Comparison of ENCODE assay signal across 16 cellular contexts in the genomic region with DNA sequence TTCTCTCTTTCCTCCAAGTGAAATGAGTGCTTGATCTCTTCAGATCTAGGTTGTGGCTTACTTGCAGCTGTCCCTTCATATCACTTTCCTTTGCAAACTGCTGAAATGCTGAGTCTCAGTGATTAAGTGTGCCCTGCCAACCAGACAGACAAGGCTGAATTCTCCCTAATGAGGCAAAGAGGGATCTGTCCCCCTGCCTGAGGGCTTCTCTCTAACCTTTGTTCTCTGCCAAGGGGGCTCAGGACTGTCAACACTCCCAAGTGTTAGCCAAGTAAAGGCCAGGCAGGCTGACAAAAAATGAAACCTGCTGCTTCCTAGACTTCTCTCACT. TPM values are rescaled to one million over a fixed set of nuclear protein-coding genes. Genes with fewer than 3 reads are reported as not detected.
A peak's percentile ranks its signal among the peaks of the same experiment; 100 is the strongest.
DNase-seq lines count a peak whose midpoint lies in the region; ATAC-seq and TF ChIP-seq lines count a peak whose summit lies in the region.
"Had no signal": no experiment of that assay in that cellular context is flagged by ENCODE, and none has a peak within 500 bp of the region (broad histone marks: within the 10 kb centered on the region; RNA-seq: fewer than 3 reads in every experiment).

A gene (minus strand): TSS at position 24 of the 330 bp plus-strand sequence. CDS start 5,277 bp downstream, outside the sequence.

- H3K9me2 ChIP-seq in GM23338 (ENCODE audit: insufficient read depth): no peaks in the 10 kb centered on the region

- peak within 1 kb of the TSS; percentile 39; the same call in 1 of the 2 replicates for H3K27ac Mint-ChIP-seq in GM23338
- H3K27ac Mint-ChIP-seq in activated T-helper 2 cell treated with anti-CD3 and anti-CD28 coated beads, Interferon-gamma antibody, Interleukin-2, Interleukin-4, amounts not matched to agents 10 μg/mL and 5 μg/mL and 100 μg/mL, durations not matched to agents 14 hours and 24 hours and 36 hours: peak within 1 kb of the TSS; percentile 48
- peak within 1 kb of the TSS in 8 of 9 donors; percentile 22 to 90 (median 64) for H3K27ac Mint-ChIP-seq in naive thymus-derived CD4-positive, alpha-beta T cell
- H3K27ac Mint-ChIP-seq in stimulated activated naive CD8-positive, alpha-beta T cell treated with anti-CD3 and anti-CD28 coated beads, Interleukin-15, amount 100 ng/mL, for 72 hours: no peak within 1 kb of the TSS
- H3K27ac Mint-ChIP-seq: activated naive CD4-positive, alpha-beta T cell treated with anti-CD3 and anti-CD28 coated beads, Interleukin-2, amount 50 U/mL, for 72 hours had no signal

- H3K4me1 ChIP-seq in GM23338 (ENCODE audit: insufficient read depth): no peaks in the 10 kb centered on the region
- H3K4me1 ChIP-seq in naive thymus-derived CD4-positive, alpha-beta T cell (ENCODE audit: control insufficient read depth in 2 of 2, insufficient read depth in 2 of 2, low read length in 2 of 2): peaks cover 0 to 11% of the 10 kb centered on the region in 2 donors

- CTCF ChIA-PET in naive thymus-derived CD4-positive, alpha-beta T cell (lab: Charles Lee): no interaction called here

- intact Hi-C loops in activated T-helper 2 cell treated with anti-CD3 and anti-CD28 coated beads, Interferon-gamma antibody, Interleukin-2, Interleukin-4, amounts not matched to agents 10 μg/mL and 5 μg/mL and 100 μg/mL, durations not matched to agents 14 hours and 24 hours and 36 hours (cut with micrococcal nuclease): no loop called here
- intact Hi-C loops in naive thymus-derived CD4-positive, alpha-beta T cell (cut with micrococcal nuclease): no loop called here

- H3K27me3 Mint-ChIP-seq in GM23338 (ENCODE audit: insufficient read depth, low read depth, poor library complexity): no peaks in the 10 kb centered on the region
- H3K27me3 Mint-ChIP-seq in activated T-helper 2 cell treated with anti-CD3 and anti-CD28 coated beads, Interferon-gamma antibody, Interleukin-2, Interleukin-4, amounts not matched to agents 10 μg/mL and 5 μg/mL and 100 μg/mL, durations not matched to agents 14 hours and 24 hours and 36 hours (ENCODE audit: low read depth): no peaks in the 10 kb centered on the region
- no peaks in the 10 kb centered on the region for H3K27me3 Mint-ChIP-seq in naive thymus-derived CD4-positive, alpha-beta T cell
- H3K27me3 Mint-ChIP-seq in stimulated activated naive CD8-positive, alpha-beta T cell treated with anti-CD3 and anti-CD28 coated beads, Interleukin-15, amount 100 ng/mL, for 72 hours: no peaks in the 10 kb centered on the region

- no peaks in the 10 kb centered on the region for H3K27me3 ChIP-seq in GM23338 (ENCODE audit: insufficient read depth)
- H3K27me3 ChIP-seq in naive thymus-derived CD4-positive, alpha-beta T cell (ENCODE audit: control insufficient read depth in 2 of 2, insufficient read depth in 2 of 2, low read length in 2 of 2): no peaks in the 10 kb centered on the region

- no peaks in the 10 kb centered on the region for H3F3A ChIP-seq in GM23338 (replicated peaks; ENCODE audit: low read depth)

- H3K4me3 Mint-ChIP-seq in GM23338: no peak within 1 kb of the TSS
- no peak within 1 kb of the TSS for H3K4me3 Mint-ChIP-seq in activated T-helper 2 cell treated with anti-CD3 and anti-CD28 coated beads, Interferon-gamma antibody, Interleukin-2, Interleukin-4, amounts not matched to agents 10 μg/mL and 5 μg/mL and 100 μg/mL, durations not matched to agents 14 hours and 24 hours and 36 hours (ENCODE audit: low read depth)
- peak within 1 kb of the TSS in 2 of 10 donors; percentile 13 to 43 for H3K4me3 Mint-ChIP-seq in naive thymus-derived CD4-positive, alpha-beta T cell
- H3K4me3 Mint-ChIP-seq in stimulated activated naive CD8-positive, alpha-beta T cell treated with anti-CD3 and anti-CD28 coated beads, Interleukin-15, amount 100 ng/mL, for 72 hours: no peak within 1 kb of the TSS

- no peaks in the 10 kb centered on the region for H3K79me2 ChIP-seq in GM23338 (replicated peaks; ENCODE audit: insufficient read depth)

- peak in 2 of 3 experiments; percentile 23 to 79 for DNase-seq in NCI-H1417 (lab: John Stamatoyannopoulos, UW)
- no peak for DNase-seq in NCI-H1417 treated with DMSO at 0.1 percent for 48 hours (lab: John Stamatoyannopoulos, UW)
- no peak for DNase-seq in GM23338 (ENCODE audit: low spot score)
- DNase-seq in activated T-helper 2 cell treated with anti-CD3 and anti-CD28 coated beads, Interferon-gamma antibody, Interleukin-2, Interleukin-4, amounts not matched to agents 10 μg/mL and 5 μg/mL and 100 μg/mL, durations not matched to agents 14 hours and 24 hours and 36 hours (ENCODE audit: low spot score): no peak
- peak in 4 of 9 donors; percentile 8 to 13 (median 12) for DNase-seq in naive thymus-derived CD4-positive, alpha-beta T cell
- no peak for DNase-seq in epidermal melanocyte (ENCODE audit: insufficient read length, low spot score)
- DNase-seq in stimulated activated naive CD8-positive, alpha-beta T cell treated with anti-CD3 and anti-CD28 coated beads, Interleukin-15, amount 100 ng/mL, for 72 hours: no peak
- DNase-seq: central memory CD4-positive, alpha-beta T cell; GM23248; NCI-H187; NCI-H774; SIG-M5; stimulated activated naive CD8-positive, alpha-beta T cell treated with anti-CD3 and anti-CD28 coated beads, Interleukin-15, Interleukin-2, amounts not matched to agents 100 U/mL and 50 U/mL, for 24 hours had no signal

- H3K4me1 Mint-ChIP-seq in GM23338: no peaks in the 10 kb centered on the region
- H3K4me1 Mint-ChIP-seq in activated T-helper 2 cell treated with anti-CD3 and anti-CD28 coated beads, Interferon-gamma antibody, Interleukin-2, Interleukin-4, amounts not matched to agents 10 μg/mL and 5 μg/mL and 100 μg/mL, durations not matched to agents 14 hours and 24 hours and 36 hours (ENCODE audit: low read depth): peaks cover 18% of the 10 kb centered on the region
- peaks cover 8 to 31% (median 29%) of the 10 kb centered on the region in 7 donors for H3K4me1 Mint-ChIP-seq in naive thymus-derived CD4-positive, alpha-beta T cell
- peaks cover 13% of the 10 kb centered on the region for H3K4me1 Mint-ChIP-seq in stimulated activated naive CD8-positive, alpha-beta T cell treated with anti-CD3 and anti-CD28 coated beads, Interleukin-15, amount 100 ng/mL, for 72 hours

- no peaks in the 10 kb centered on the region for H3K36me3 ChIP-seq in GM23338 (ENCODE audit: insufficient read depth)
- H3K36me3 ChIP-seq in naive thymus-derived CD4-positive, alpha-beta T cell (ENCODE audit: control insufficient read depth in 2 of 3, insufficient read depth in 3 of 3, low read length in 3 of 3): peaks cover 0 to 8% (median 0%) of the 10 kb centered on the region in 3 experiments

- POLR2A ChIA-PET in naive thymus-derived CD4-positive, alpha-beta T cell (lab: Charles Lee): no interaction called here

- H3K27ac ChIP-seq in GM23338 (ENCODE audit: low read depth): no peak within 1 kb of the TSS
- H3K27ac ChIP-seq in naive thymus-derived CD4-positive, alpha-beta T cell (ENCODE audit: low read depth, low read length): no peak within 1 kb of the TSS
- H3K27ac ChIP-seq: GM23248, skin epidermis had no signal

- H3K9me3 ChIP-seq in naive thymus-derived CD4-positive, alpha-beta T cell (ENCODE audit: control insufficient read depth in 2 of 3, low read length in 3 of 3): no peaks in the 10 kb centered on the region

- H3K4me3 ChIP-seq in GM23338: no peak within 1 kb of the TSS
- H3K4me3 ChIP-seq in naive thymus-derived CD4-positive, alpha-beta T cell (ENCODE audit: low read length): no peak within 1 kb of the TSS
- H3K4me3 ChIP-seq: GM23248, skin epidermis had no signal

- H3K9me3 Mint-ChIP-seq in GM23338: no peaks in the 10 kb centered on the region
- H3K9me3 Mint-ChIP-seq in activated T-helper 2 cell treated with anti-CD3 and anti-CD28 coated beads, Interferon-gamma antibody, Interleukin-2, Interleukin-4, amounts not matched to agents 10 μg/mL and 5 μg/mL and 100 μg/mL, durations not matched to agents 14 hours and 24 hours and 36 hours: no peaks in the 10 kb centered on the region
- H3K9me3 Mint-ChIP-seq in naive thymus-derived CD4-positive, alpha-beta T cell: no peaks in the 10 kb centered on the region
- no peaks in the 10 kb centered on the region for H3K9me3 Mint-ChIP-seq in stimulated activated naive CD8-positive, alpha-beta T cell treated with anti-CD3 and anti-CD28 coated beads, Interleukin-15, amount 100 ng/mL, for 72 hours
- H3K9me3 Mint-ChIP-seq: activated naive CD4-positive, alpha-beta T cell treated with anti-CD3 and anti-CD28 coated beads, Interleukin-2, amount 50 U/mL, for 72 hours had no signal

- H2AFZ ChIP-seq in GM23338: no peak within 1 kb of the TSS
- H2AFZ ChIP-seq: GM23248 had no signal

- H3K36me3 Mint-ChIP-seq in GM23338 (ENCODE audit: low read depth): no peaks in the 10 kb centered on the region; the same call in 2 of the 3 replicates
- peaks cover 36% of the 10 kb centered on the region for H3K36me3 Mint-ChIP-seq in activated T-helper 2 cell treated with anti-CD3 and anti-CD28 coated beads, Interferon-gamma antibody, Interleukin-2, Interleukin-4, amounts not matched to agents 10 μg/mL and 5 μg/mL and 100 μg/mL, durations not matched to agents 14 hours and 24 hours and 36 hours (ENCODE audit: low read depth)
- H3K36me3 Mint-ChIP-seq in naive thymus-derived CD4-positive, alpha-beta T cell: peaks cover 0 to 24% (median 4%) of the 10 kb centered on the region in 5 donors
- H3K36me3 Mint-ChIP-seq: activated naive CD4-positive, alpha-beta T cell treated with anti-CD3 and anti-CD28 coated beads, Interleukin-2, amount 50 U/mL, for 72 hours had no signal

- H3K4me2 ChIP-seq in GM23338: no peak within 1 kb of the TSS

- H4K20me1 ChIP-seq in GM23338 (replicated peaks; ENCODE audit: insufficient read depth): no peaks in the 10 kb centered on the region; the same call in 1 of the 2 replicates

- no peak for TF ChIP-seq CTCF in GM23338 (conservative IDR thresholded peaks at IDR 0.05; ENCODE audit: low read depth in 2 of 2)

- ATAC-seq in GM23338: no peak
- ATAC-seq in naive thymus-derived CD4-positive, alpha-beta T cell: no peak
- no peak for ATAC-seq in stimulated activated naive CD8-positive, alpha-beta T cell treated with anti-CD3 and anti-CD28 coated beads, Interleukin-15, amount 100 ng/mL, for 72 hours
- no peak for ATAC-seq in HG03460 (IDR thresholded peaks at IDR 0.05; ENCODE audit: unreplicated experiment)
- ATAC-seq: stimulated activated naive CD8-positive, alpha-beta T cell treated with anti-CD3 and anti-CD28 coated beads, Interleukin-15, Interleukin-2, amounts not matched to agents 100 U/mL and 50 U/mL, for 24 hours had no signal

TF ChIP-seq in GM23338, 12 proteins besides CTCF, POLR2A, EP300 and RAD21 (continues in another document):
- TF ChIP-seq STAT1 (IDR thresholded peaks at IDR 0.05; ENCODE audit: unreplicated experiment): no peak

RNA-seq across cellular contexts. Expression of the gene that starts here (rescaled TPM):
- 3.9 and 5.1 TPM in 2 replicates for total RNA-seq in GM23338 (2014; rRNA removed; shearing (Covaris generic))
- 1.1 and 1.9 TPM in 2 replicates for polyA plus RNA-seq in GM23338 (2016; fragmentation: Nextera tagmentation; extraction: Ambion mirVana)
- total RNA-seq in activated T-helper 2 cell treated with anti-CD3 and anti-CD28 coated beads, Interferon-gamma antibody, Interleukin-2, Interleukin-4, amounts not matched to agents 10 μg/mL and 5 μg/mL and 100 μg/mL, durations not matched to agents 14 hours and 24 hours and 36 hours: 2.6 and 3.3 TPM in 2 replicates
- 1 to 10 TPM; 3.2 to 4.9 (median 3.7) TPM for total RNA-seq in naive thymus-derived CD4-positive, alpha-beta T cell
- polyA plus RNA-seq in naive thymus-derived CD4-positive, alpha-beta T cell: under 1 TPM; 0.18 TPM

Comparison
In these comparisons a context has a peak if more than half of its experiments do, and no peak if none do; other contexts are left out.
1. DNase-seq: peak in NCI-H1417 (2 of 3); none in NCI-H1417 treated with DMSO at 0.1 percent for 48 hours (single experiment), GM23338 (single experiment), activated T-helper 2 cell treated with anti-CD3 and anti-CD28 coated beads, Interferon-gamma antibody, Interleukin-2, Interleukin-4, amounts not matched to agents 10 μg/mL and 5 μg/mL and 100 μg/mL, durations not matched to agents 14 hours and 24 hours and 36 hours (single experiment), epidermal melanocyte (single experiment) and stimulated activated naive CD8-positive, alpha-beta T cell treated with anti-CD3 and anti-CD28 coated beads, Interleukin-15, amount 100 ng/mL, for 72 hours (0 of 2).
2. H3K27ac Mint-ChIP-seq: peak in GM23338 (single experiment), activated T-helper 2 cell treated with anti-CD3 and anti-CD28 coated beads, Interferon-gamma antibody, Interleukin-2, Interleukin-4, amounts not matched to agents 10 μg/mL and 5 μg/mL and 100 μg/mL, durations not matched to agents 14 hours and 24 hours and 36 hours (single experiment) and naive thymus-derived CD4-positive, alpha-beta T cell (8 of 9); none in stimulated activated naive CD8-positive, alpha-beta T cell treated with anti-CD3 and anti-CD28 coated beads, Interleukin-15, amount 100 ng/mL, for 72 hours (0 of 2).